In genomic region chr7:129146237-129146979, GRCh38 we compare ENCODE assay signal across 10 cellular contexts. TPM values are rescaled to one million over a fixed set of nuclear protein-coding genes. Genes with fewer than 3 reads are reported as not detected.
A peak's percentile ranks its signal among the peaks of the same experiment; 100 is the strongest.
DNase-seq lines count a peak whose midpoint lies in the region; ATAC-seq and TF ChIP-seq lines count a peak whose summit lies in the region.
"Had no signal": no experiment of that assay in that cellular context is flagged by ENCODE, and none has a peak within 500 bp of the region (broad histone marks: within the 10 kb centered on the region; RNA-seq: fewer than 3 reads in every experiment).

No MANE protein-coding gene starts in this region.

- H3K4me3 ChIP-seq in GM12865 (ENCODE audit: low read depth, low read length) (peak overlapping the region; percentile 88), heart left ventricle (peak overlapping the region in 2 of 12 donors; percentile 4 to 8)

- TF ChIP-seq CTCF in GM12865 (IDR thresholded peaks at IDR 0.05; ENCODE audit: insufficient read depth, low read depth, low read length, missing control alignments) (no peak), heart left ventricle (IDR thresholded peaks at IDR 0.05) (no peak)

- DNase-seq in GM12865 (ENCODE audit: low read depth) (peak; percentile 88), heart left ventricle (peak in 2 of 5 donors; percentile 49 to 67), substantia nigra (lab: John Stamatoyannopoulos, UW) (no peak), NCI-H2029 treated with DMSO at 0.1 percent for 48 hours (lab: John Stamatoyannopoulos, UW) (no peak), T-helper 9 cell (no peak)
- DNase-seq: GDM1, NCI-H82 had no signal

- TF ChIP-seq POLR2A in heart left ventricle (IDR thresholded peaks at IDR 0.05) = no peak

- 51 to 70% (median 56%) methylated on average over 8 of the region's 8 CpGs for WGBS in heart left ventricle, 4 donors

- ATAC-seq in GM19463 (IDR thresholded peaks at IDR 0.05; ENCODE audit: unreplicated experiment) (peak; percentile 66), HG03354 (IDR thresholded peaks at IDR 0.05; ENCODE audit: poor library complexity, severe bottlenecking, unreplicated experiment) (peak; percentile 75), heart left ventricle (peak in 3 of 4 donors; percentile 8 to 54 (median 38)), GM21360 (IDR thresholded peaks at IDR 0.05; ENCODE audit: unreplicated experiment) (no peak)

- peaks cover 0 to 21% (median 0%) of the 10 kb centered on the region in 9 donors for H3K27me3 ChIP-seq in heart left ventricle

- H3K36me3 ChIP-seq in heart left ventricle = no peaks in the 10 kb centered on the region

- intact Hi-C loops in heart left ventricle (cut with DNase I) = no loop called here

- H3K27ac ChIP-seq in heart left ventricle (peak overlapping the region in 3 of 12 donors; percentile 10 to 37 (median 15)), substantia nigra (ENCODE audit: low read depth, low read length, poor library complexity, severe bottlenecking) (no peak overlapping the region)

- H3K9me3 ChIP-seq in heart left ventricle = no peaks in the 10 kb centered on the region

- H3K4me1 ChIP-seq in heart left ventricle = peaks cover 0 to 55% (median 6%) of the 10 kb centered on the region in 12 donors

RNA-seq across cellular contexts. Expression of gene TSPAN33, which starts 1.9 kb away (rescaled TPM):
- 10 to 100 TPM in 4 of 9 donors, 1 to 10 TPM in 5; 4.9 to 21.5 (median 8.9) TPM for total RNA-seq in heart left ventricle
- 1 to 10 TPM; 3.0 to 5.6 TPM for polyA plus RNA-seq in heart left ventricle

RNA-seq across cellular contexts. Expression of gene SMO, which starts 42.0 kb away (rescaled TPM):
- 1 to 10 TPM; 3.1 to 7.3 (median 3.9) TPM for total RNA-seq in heart left ventricle
- 1 to 10 TPM; 1.7 to 3.4 TPM for polyA plus RNA-seq in heart left ventricle
